8 cellular contexts compared by ENCODE assay signal in the genomic region with DNA sequence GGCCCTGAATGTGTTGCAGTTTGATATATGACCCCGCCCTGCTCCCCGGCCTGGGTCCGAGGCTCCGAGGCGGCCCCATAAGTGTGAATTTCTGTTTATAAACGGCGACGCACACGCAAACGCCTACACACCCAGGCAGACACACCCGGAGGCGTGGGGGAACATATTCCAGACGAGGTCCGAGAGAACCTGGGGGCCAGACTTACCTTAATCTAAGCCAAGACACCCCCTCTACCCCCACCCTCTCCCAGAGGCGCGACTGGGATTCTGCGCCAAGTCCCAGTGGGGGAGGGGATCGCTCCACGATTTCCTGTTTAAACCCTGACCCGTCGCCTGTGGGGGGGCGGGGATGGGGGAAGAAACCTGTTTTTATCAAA. TPM values are rescaled to one million over a fixed set of nuclear protein-coding genes. Genes with fewer than 3 reads are reported as not detected.
DNase-seq lines count a peak whose midpoint lies in the region; ATAC-seq and TF ChIP-seq lines count a peak whose summit lies in the region.

No MANE protein-coding gene starts in this region.

- peaks cover 16% of the 10 kb centered on the region for H3K27me3 ChIP-seq in suprapubic skin
- peaks cover 100% of the 10 kb centered on the region for H3K27me3 ChIP-seq in transverse colon

- intact Hi-C loops in activated CD4-positive, alpha-beta T cell treated with anti-CD3 and anti-CD28 coated beads, Interleukin-2, amount 10 ng/mL, durations not matched to agents 24 days and 14 days (cut with micrococcal nuclease): no loop called here
- intact Hi-C loops in transverse colon (cut with DNase I; ENCODE audit: low total_unique reads): no loop called here

- H3K4me1 ChIP-seq in suprapubic skin: peaks cover 84% of the 10 kb centered on the region
- peaks cover 12 to 34% (median 19%) of the 10 kb centered on the region in 4 donors for H3K4me1 ChIP-seq in transverse colon

- peaks cover 79% of the 10 kb centered on the region for H3K27me3 Mint-ChIP-seq in activated CD4-positive, alpha-beta T cell treated with anti-CD3 and anti-CD28 coated beads, Interleukin-2, amount 10 ng/mL, durations not matched to agents 24 days and 14 days
- H3K27me3 Mint-ChIP-seq in glutamatergic neuron (ENCODE audit: unreplicated experiment): peaks cover 41% of the 10 kb centered on the region

- no peaks in the 10 kb centered on the region for H3K36me3 ChIP-seq in suprapubic skin
- H3K36me3 ChIP-seq in transverse colon: no peaks in the 10 kb centered on the region

- no peak for ATAC-seq in GM21576 (IDR thresholded peaks at IDR 0.05; ENCODE audit: unreplicated experiment)

- H3K27ac Mint-ChIP-seq in activated CD4-positive, alpha-beta T cell treated with anti-CD3 and anti-CD28 coated beads, Interleukin-2, amount 10 ng/mL, durations not matched to agents 24 days and 14 days: no peak overlapping the region
- no peak overlapping the region for H3K27ac Mint-ChIP-seq in glutamatergic neuron (ENCODE audit: unreplicated experiment)

- H3K4me1 Mint-ChIP-seq in activated CD4-positive, alpha-beta T cell treated with anti-CD3 and anti-CD28 coated beads, Interleukin-2, amount 10 ng/mL, durations not matched to agents 24 days and 14 days: peaks cover 17% of the 10 kb centered on the region
- H3K4me1 Mint-ChIP-seq in glutamatergic neuron (ENCODE audit: low read depth, unreplicated experiment): peaks cover 9% of the 10 kb centered on the region

- in situ Hi-C loops in transverse colon (cut with MboI; ENCODE audit: low pct_ligation_motif_present in 1 of 4, low pct_unique_long_range_greater_than_20kb in 1 of 4, low sequenced_read_pairs in 3 of 4): no loop called here

- no peak for TF ChIP-seq CTCF in glutamatergic neuron (IDR thresholded peaks at IDR 0.05; ENCODE audit: partially characterized antibody, unreplicated experiment)
- TF ChIP-seq CTCF in suprapubic skin (IDR thresholded peaks at IDR 0.05): no peak
- TF ChIP-seq CTCF in transverse colon (IDR thresholded peaks at IDR 0.05): no peak

- DNase-seq in activated CD4-positive, alpha-beta T cell treated with anti-CD3 and anti-CD28 coated beads, Interleukin-2, amount 10 ng/mL, durations not matched to agents 24 days and 14 days: no peak
- no peak for DNase-seq in activated CD4-positive, alpha-beta T cell treated with anti-CD3 and anti-CD28 coated beads, Interleukin-2, amount 50 U/mL, for 1 hour
- DNase-seq in RKO (ENCODE audit: low spot score): peak; percentile 38
- no peak for DNase-seq in glutamatergic neuron
- no peak for DNase-seq in suprapubic skin (ENCODE audit: low spot score in 2 of 2)
- DNase-seq in cerebellum (ENCODE audit: low spot score): no peak
- no peak for DNase-seq in transverse colon

- H3K9me3 Mint-ChIP-seq in activated CD4-positive, alpha-beta T cell treated with anti-CD3 and anti-CD28 coated beads, Interleukin-2, amount 10 ng/mL, durations not matched to agents 24 days and 14 days: no peaks in the 10 kb centered on the region
- H3K9me3 Mint-ChIP-seq in glutamatergic neuron (ENCODE audit: unreplicated experiment): peaks cover 4% of the 10 kb centered on the region

- H3K27ac ChIP-seq in suprapubic skin (peak overlapping the region; percentile 98), transverse colon (peak overlapping the region in 2 of 4 donors; percentile 27 to 63)

- TF ChIP-seq EP300 in suprapubic skin (IDR thresholded peaks at IDR 0.05) (no peak), transverse colon (IDR thresholded peaks at IDR 0.05; ENCODE audit: low read depth) (no peak)

- peak overlapping the region; percentile 78 for H3K4me3 ChIP-seq in suprapubic skin
- peak overlapping the region in 1 of 4 donors; percentile 38 for H3K4me3 ChIP-seq in transverse colon

- no peaks in the 10 kb centered on the region for H3K9me3 ChIP-seq in suprapubic skin
- no peaks in the 10 kb centered on the region for H3K9me3 ChIP-seq in transverse colon

- peak overlapping the region; percentile 86 for H3K4me3 Mint-ChIP-seq in activated CD4-positive, alpha-beta T cell treated with anti-CD3 and anti-CD28 coated beads, Interleukin-2, amount 10 ng/mL, durations not matched to agents 24 days and 14 days
- H3K4me3 Mint-ChIP-seq in glutamatergic neuron (ENCODE audit: unreplicated experiment): peak overlapping the region; percentile 63

- whole genome bisulfite sequencing in suprapubic skin: 0% methylated on average over 16 of the region's 22 CpGs
- 7 to 31% methylated on average over 5 to 22 of the region's 22 CpGs for WGBS in transverse colon (ENCODE audit: low coverage in 1 of 2), 2 donors

- TF ChIP-seq POLR2A in suprapubic skin (IDR thresholded peaks at IDR 0.05): no peak
- TF ChIP-seq POLR2A in transverse colon (IDR thresholded peaks at IDR 0.05): no peak

- H3K36me3 Mint-ChIP-seq in activated CD4-positive, alpha-beta T cell treated with anti-CD3 and anti-CD28 coated beads, Interleukin-2, amount 10 ng/mL, durations not matched to agents 24 days and 14 days (ENCODE audit: low read depth): peaks cover 2% of the 10 kb centered on the region
- no peaks in the 10 kb centered on the region for H3K36me3 Mint-ChIP-seq in glutamatergic neuron (ENCODE audit: unreplicated experiment)

RNA-seq across cellular contexts. Expression of a gene that starts 9.6 kb away (rescaled TPM):
- not detected in 2 replicates for total RNA-seq in activated CD4-positive, alpha-beta T cell treated with anti-CD3 and anti-CD28 coated beads, Interleukin-2, amount 10 ng/mL, durations not matched to agents 24 days and 14 days
- 0.32 TPM for total RNA-seq in glutamatergic neuron (ENCODE audit: unreplicated experiment)
- 1 to 10 TPM in 3 of 4 donors, under 1 TPM in 1; 0.98 to 6.2 (median 2.4) TPM for total RNA-seq in suprapubic skin
- total RNA-seq in cerebellum: not detected
- under 1 TPM in 1 of 4 donors, not detected in 3; 0.48 TPM for total RNA-seq in transverse colon

RNA-seq across cellular contexts. Expression of a gene that starts 9.8 kb away (rescaled TPM):
- total RNA-seq in activated CD4-positive, alpha-beta T cell treated with anti-CD3 and anti-CD28 coated beads, Interleukin-2, amount 10 ng/mL, durations not matched to agents 24 days and 14 days: not detected in 2 replicates
- total RNA-seq in glutamatergic neuron (ENCODE audit: unreplicated experiment): not detected
- 1 to 10 TPM in 3 of 4 donors, under 1 TPM in 1; 0.23 to 8.4 (median 1.6) TPM for total RNA-seq in suprapubic skin
- total RNA-seq in cerebellum: not detected
- not detected for total RNA-seq in transverse colon

RNA-seq across cellular contexts. Expression of a gene that starts 14.3 kb away (rescaled TPM):
- total RNA-seq in activated CD4-positive, alpha-beta T cell treated with anti-CD3 and anti-CD28 coated beads, Interleukin-2, amount 10 ng/mL, durations not matched to agents 24 days and 14 days: not detected in 2 replicates
- total RNA-seq in glutamatergic neuron (ENCODE audit: unreplicated experiment) (not detected), suprapubic skin (1 to 10 TPM in 1 of 4 donors, under 1 TPM in 2, not detected in 1; 0.26 to 3.5 (median 0.49) TPM), cerebellum (not detected), transverse colon (under 1 TPM in 2 of 4 donors, not detected in 2; 0.27 to 0.60 TPM)

RNA-seq across cellular contexts. Expression of a gene that starts 18.6 kb away (rescaled TPM):
- total RNA-seq in activated CD4-positive, alpha-beta T cell treated with anti-CD3 and anti-CD28 coated beads, Interleukin-2, amount 10 ng/mL, durations not matched to agents 24 days and 14 days: not detected in 2 replicates
- not detected for total RNA-seq in glutamatergic neuron (ENCODE audit: unreplicated experiment)
- total RNA-seq in suprapubic skin: 10 to 100 TPM in 1 of 4 donors, 1 to 10 TPM in 3; 4.9 to 12.2 (median 6.1) TPM
- total RNA-seq in cerebellum: not detected
- total RNA-seq in transverse colon: not detected

RNA-seq across cellular contexts. Expression of a gene that starts 33.6 kb away (rescaled TPM):
- total RNA-seq in activated CD4-positive, alpha-beta T cell treated with anti-CD3 and anti-CD28 coated beads, Interleukin-2, amount 10 ng/mL, durations not matched to agents 24 days and 14 days: not detected in 2 replicates
- not detected for total RNA-seq in glutamatergic neuron (ENCODE audit: unreplicated experiment)
- total RNA-seq in suprapubic skin: 10 to 100 TPM in 3 of 4 donors, 1 to 10 TPM in 1; 8.8 to 24.7 (median 13.3) TPM
- not detected for total RNA-seq in cerebellum
- total RNA-seq in transverse colon: not detected
